Comparison of ENCODE assay signal across 9 cellular contexts in the genomic region with DNA sequence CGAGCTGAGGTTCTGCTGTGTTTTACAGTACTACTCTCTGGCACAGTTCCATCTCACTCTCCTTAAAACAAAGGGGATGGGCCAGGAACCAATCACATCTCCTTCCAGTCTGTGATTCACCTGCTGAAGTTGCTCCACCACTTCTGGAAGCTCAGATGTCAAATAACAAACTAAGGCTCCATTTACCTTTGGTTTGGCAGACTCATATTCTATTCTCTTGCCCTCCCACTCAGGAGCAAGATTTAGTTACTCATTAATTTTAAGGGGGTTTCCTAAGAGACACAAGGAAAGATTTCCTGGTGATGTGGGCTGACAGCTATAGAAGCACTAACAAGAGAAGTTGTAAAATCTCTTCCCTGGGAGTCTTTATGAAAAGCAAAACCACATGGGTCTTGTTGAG. TPM values are rescaled to one million over a fixed set of nuclear protein-coding genes. Genes with fewer than 3 reads are reported as not detected.
DNase-seq lines count a peak whose midpoint lies in the region; ATAC-seq, FAIRE-seq and TF ChIP-seq lines count a peak whose summit lies in the region.
"Had no signal": no experiment of that assay in that cellular context is flagged by ENCODE, and none has a peak within 500 bp of the region (broad histone marks: within the 10 kb centered on the region; RNA-seq: fewer than 3 reads in every experiment).

No MANE protein-coding gene starts in this region.

- no peaks in the 10 kb centered on the region for H3K79me2 ChIP-seq in mesendoderm (ENCODE audit: control insufficient read depth, insufficient read depth, low read length)

- no peaks in the 10 kb centered on the region for H3K36me3 ChIP-seq in mesendoderm (ENCODE audit: control insufficient read depth, insufficient read depth, low read length)

- no peak overlapping the region for H2BK5ac ChIP-seq in mesendoderm (ENCODE audit: low read length)

- no peaks in the 10 kb centered on the region for H3K27me3 ChIP-seq in mesendoderm (ENCODE audit: insufficient read depth, low read length, poor library complexity)

- TF ChIP-seq RAD21 in A549 (conservative IDR thresholded peaks at IDR 0.05 in 1 of 2, IDR thresholded peaks at IDR 0.05 in 1 of 2), result no peak

- TF ChIP-seq CTCF in A549 (IDR thresholded peaks at IDR 0.05) (no peak), fibroblast of the aortic adventitia (IDR thresholded peaks at IDR 0.05; ENCODE audit: insufficient read depth, low read length) (no peak), coronary artery (IDR thresholded peaks at IDR 0.05) (no peak)

- peaks cover 14% of the 10 kb centered on the region for H3K4me1 ChIP-seq in A549
- no peaks in the 10 kb centered on the region for H3K4me1 ChIP-seq in mesendoderm (ENCODE audit: control insufficient read depth, low read depth, low read length)

- no peak overlapping the region for H4K5ac ChIP-seq in mesendoderm (ENCODE audit: low read length)

- H4K8ac ChIP-seq in mesendoderm (ENCODE audit: low read depth, low read length), result no peak overlapping the region

- H3K79me1 ChIP-seq in mesendoderm (ENCODE audit: low read length), result no peaks in the 10 kb centered on the region

- no peak overlapping the region for H3K23ac ChIP-seq in mesendoderm (ENCODE audit: low read length)

- no peak overlapping the region for H3K18ac ChIP-seq in mesendoderm (ENCODE audit: low read length)

- ATAC-seq in A549, result peak in 1 of 2 experiments; percentile 63; a peak in 4 of 6 replicates
- no peak for ATAC-seq in HG03097 (IDR thresholded peaks at IDR 0.05; ENCODE audit: low FRiP score, unreplicated experiment)

- H3K4me2 ChIP-seq in A549 (peak overlapping the region; percentile 45), mesendoderm (ENCODE audit: low read length) (no peak overlapping the region)

- H2BK15ac ChIP-seq in mesendoderm (replicated peaks; ENCODE audit: low read depth), result no peak overlapping the region

- CTCF ChIA-PET in A549 (lab: Yijun Ruan, JAX), result interaction anchor here (0.9 to 1.1 kb wide), 2 partner anchors 10 to 167 kb away, joined by 3 read pairs; no protein-coding TSS in a partner anchor

- no peak overlapping the region for H3K56ac ChIP-seq in mesendoderm (ENCODE audit: low read length)

- H2BK120ac ChIP-seq in mesendoderm (ENCODE audit: low read depth, low read length), result no peak overlapping the region

- no peak overlapping the region for H3K4ac ChIP-seq in mesendoderm (ENCODE audit: low read depth, low read length)

- no peak for TF ChIP-seq POLR2A in A549 (IDR thresholded peaks at IDR 0.05; ENCODE audit: low read length)

- H3K9ac ChIP-seq in mesendoderm (ENCODE audit: low read length), result no peak overlapping the region

- TF ChIP-seq EP300 in A549 (IDR thresholded peaks at IDR 0.05), result no peak

- H3K27ac ChIP-seq in A549 (no peak overlapping the region), coronary artery (no peak overlapping the region), mesendoderm (ENCODE audit: low read depth, low read length) (no peak overlapping the region)

- no peak overlapping the region for H3K4me3 ChIP-seq in A549
- H3K4me3 ChIP-seq in fibroblast of the aortic adventitia (ENCODE audit: low read depth, low read length), result no peak overlapping the region
- H3K4me3 ChIP-seq in coronary artery, result no peak overlapping the region
- H3K4me3 ChIP-seq in mesendoderm (ENCODE audit: low read length), result no peak overlapping the region

- H2AK5ac ChIP-seq in mesendoderm (ENCODE audit: low read length), result no peak overlapping the region

- FAIRE-seq in A549 (lab: Jason Lieb, UNC) (no peak), GM19239 (lab: Jason Lieb, UNC) (peak; percentile 79)

- H3K9me3 ChIP-seq in A549, result no peaks in the 10 kb centered on the region

- WGBS in A549 (ENCODE audit: missing lambda C conversion rate), result 38% methylated on average over 1 of the region's 1 CpG
- no CpG with 5 or more reads among the region's 1 CpG for WGBS in mesendoderm (ENCODE audit: extremely low coverage, insufficient coverage, low lambda C conversion rate)

- POLR2A ChIA-PET in A549 (lab: Yijun Ruan, JAX), result interaction anchor here (0.8 to 1.1 kb wide), 2 partner anchors 11 to 37 kb away, joined by 3 read pairs; a partner anchor contains a TSS

- DNase-seq in A549 (ENCODE audit: low read depth in 1 of 2, low spot score in 1 of 2) (peak; percentile 14 to 48), GM19239 (ENCODE audit: insufficient read length, low spot score) (no peak), NCI-H2107 (lab: John Stamatoyannopoulos, UW) (peak; percentile 1), fibroblast of the aortic adventitia (ENCODE audit: low read depth) (peak; percentile 27), coronary artery (ENCODE audit: low spot score) (no peak), DMS114 treated with DMSO at 0.1 percent for 48 hours (lab: John Stamatoyannopoulos, UW; ENCODE audit: unreplicated experiment) (no peak), mesendoderm (no peak)
- DNase-seq: activated CD8-positive, alpha-beta memory T cell treated with anti-CD3 and anti-CD28 coated beads, Interleukin-2, amount 50 U/mL, for 4 hours had no signal

TF ChIP-seq in A549, 52 proteins besides CTCF, POLR2A, EP300 and RAD21:
- TF ChIP-seq HDAC2 (IDR thresholded peaks at IDR 0.05) (no peak), BHLHE40 (IDR thresholded peaks at IDR 0.05; ENCODE audit: low read depth, low read length) (no peak), MYC (IDR thresholded peaks at IDR 0.05; ENCODE audit: borderline replicate concordance, low read length) (no peak), NPAS2 (CRISPR knock-in tag; IDR thresholded peaks at IDR 0.05; ENCODE audit: borderline replicate concordance) (no peak), TFCP2L1 (CRISPR knock-in tag; IDR thresholded peaks at IDR 0.05) (no peak), ZC3H11A (IDR thresholded peaks at IDR 0.05) (no peak), ZNF302 (CRISPR knock-in tag; IDR thresholded peaks at IDR 0.05) (no peak), EHMT2 (IDR thresholded peaks at IDR 0.05; ENCODE audit: low read depth) (no peak), CHD2 (IDR thresholded peaks at IDR 0.05; ENCODE audit: low read length, partially characterized antibody) (no peak)

RNA-seq across cellular contexts. Expression of a gene that starts 37.8 kb away (rescaled TPM):
- polyA plus RNA-seq in A549 (2011; rRNA removed) (55.1 and 68.9 TPM in 2 replicates), A549 (2017; fragmentation: RNase III; extraction: RNeasy Plus Mini Kit Qiagen cat#74134 plus additional on column Dnase treatment) (44.5 to 47.1 TPM (median 46.6 TPM) in 3 replicates)
- 14.0 and 16.6 TPM in 2 replicates for polyA plus RNA-seq in A549 (2012; cell fraction: cytosol; rRNA removed)
- 5.4 and 7.1 TPM in 2 replicates for polyA plus RNA-seq in A549 (2012; cell fraction: nucleus; rRNA removed)
- polyA minus RNA-seq in A549 (2011; rRNA and poly(A)+ RNA removed), result 28.2 and 29.4 TPM in 2 replicates
- 42.6 and 72.4 TPM in 2 replicates for total RNA-seq in fibroblast of the aortic adventitia (ENCODE audit: low replicate concordance)
- 105 TPM for polyA plus RNA-seq in mesendoderm (2013, experiment 1 of 2)
- polyA plus RNA-seq in mesendoderm (2013, experiment 2 of 2), result 106 TPM

Comparison
In these comparisons a context has a peak if more than half of its experiments do, and no peak if none do; other contexts are left out.
1. DNase-seq: peak in A549 (2 of 2), NCI-H2107 (single experiment) and fibroblast of the aortic adventitia (single experiment); none in GM19239 (single experiment), coronary artery (single experiment), DMS114 treated with DMSO at 0.1 percent for 48 hours (single experiment) and mesendoderm (single experiment).